Comparison of ENCODE assay signal across 8 cellular contexts in genomic region chr4:94757192-94758140, GRCh38. TPM values are rescaled to one million over a fixed set of nuclear protein-coding genes. Genes with fewer than 3 reads are reported as not detected.
DNase-seq lines count a peak whose midpoint lies in the region; ATAC-seq and TF ChIP-seq lines count a peak whose summit lies in the region.

BMPR1B (plus strand) TSS chr4:94757955; CDS start chr4:95104425, 346,470 bp downstream.

- no peak for TF ChIP-seq POLR2A in spleen (IDR thresholded peaks at IDR 0.05)

- no peak within 1 kb of the TSS for H3K27ac ChIP-seq in MM.1S (ENCODE audit: low read length)
- H3K27ac ChIP-seq in spleen = peak within 1 kb of the TSS in 4 of 8 donors; percentile 18 to 57 (median 53)

- H3K9me3 ChIP-seq in MM.1S (replicated peaks; ENCODE audit: insufficient read depth, low read length) (no peaks in the 10 kb centered on the region), spleen (no peaks in the 10 kb centered on the region)

- H3K4me3 ChIP-seq in MM.1S (ENCODE audit: low read length) = peak within 1 kb of the TSS; percentile 39; the same call in 1 of the 2 replicates
- peak within 1 kb of the TSS; percentile 76 for H3K4me3 ChIP-seq in kidney epithelial cell (ENCODE audit: low read depth, low read length)
- H3K4me3 ChIP-seq in spleen = peak within 1 kb of the TSS; percentile 30 to 68 (median 36)

- no peaks in the 10 kb centered on the region for H3K79me2 ChIP-seq in MM.1S (ENCODE audit: low read length)

- H2AFZ ChIP-seq in MM.1S (ENCODE audit: low read length) = peak within 1 kb of the TSS; percentile 53; the same call in 1 of the 2 replicates

- no peaks in the 10 kb centered on the region for H3K36me3 Mint-ChIP-seq in central memory CD8-positive, alpha-beta T cell (ENCODE audit: insufficient read depth)

- intact Hi-C loops in spleen (cut with DNase I; ENCODE audit: low total_unique reads) = no loop called here

- ATAC-seq in central memory CD8-positive, alpha-beta T cell (replicated peaks; ENCODE audit: extremely low read depth, poor library complexity, severe bottlenecking) = no peak
- no peak for ATAC-seq in GM21528 (IDR thresholded peaks at IDR 0.05; ENCODE audit: low FRiP score, unreplicated experiment)
- no peak for ATAC-seq in HG02884 (IDR thresholded peaks at IDR 0.05; ENCODE audit: unreplicated experiment)

- H3K4me1 ChIP-seq in MM.1S (ENCODE audit: low read length) (no peaks in the 10 kb centered on the region), spleen (peaks cover 0 to 21% (median 13%) of the 10 kb centered on the region in 6 donors)

- TF ChIP-seq CTCF in MM.1S (IDR thresholded peaks at IDR 0.05; ENCODE audit: low read length) (no peak), kidney epithelial cell (IDR thresholded peaks at IDR 0.05; ENCODE audit: insufficient read depth, low read length, poor library complexity, severe bottlenecking) (peak; percentile 31), spleen (IDR thresholded peaks at IDR 0.05 in 8 of 11, conservative IDR thresholded peaks at IDR 0.05 in 3 of 11) (no peak)

- H3K27me3 Mint-ChIP-seq in central memory CD8-positive, alpha-beta T cell = peaks cover 95% of the 10 kb centered on the region

- H3K27me3 ChIP-seq in MM.1S (replicated peaks; ENCODE audit: insufficient read depth, low read length) (no peaks in the 10 kb centered on the region; the same call in 1 of the 2 replicates), kidney epithelial cell (ENCODE audit: control insufficient read depth, insufficient read depth, low read length) (no peaks in the 10 kb centered on the region), spleen (replicated peaks in 1 of 7) (peaks cover 0 to 81% (median 28%) of the 10 kb centered on the region in 7 donors)

- H3K27ac Mint-ChIP-seq in central memory CD8-positive, alpha-beta T cell (ENCODE audit: low read depth) = no peak within 1 kb of the TSS

- H3K4me1 Mint-ChIP-seq in central memory CD8-positive, alpha-beta T cell = peaks cover 7% of the 10 kb centered on the region

- H3K9me2 ChIP-seq in MM.1S (replicated peaks; ENCODE audit: insufficient read depth, low read length) = no peaks in the 10 kb centered on the region

- no peaks in the 10 kb centered on the region for H4K20me1 ChIP-seq in MM.1S (ENCODE audit: insufficient read depth, low read length)

- H3K4me3 Mint-ChIP-seq in central memory CD8-positive, alpha-beta T cell = peak within 1 kb of the TSS; percentile 48

- H3F3A ChIP-seq in MM.1S (ENCODE audit: insufficient read depth, low read length) = no peaks in the 10 kb centered on the region

- H3K9ac ChIP-seq in MM.1S (ENCODE audit: low read length) = no peak within 1 kb of the TSS

- H3K9me3 Mint-ChIP-seq in central memory CD8-positive, alpha-beta T cell = no peaks in the 10 kb centered on the region

- DNase-seq in GM04503 (ENCODE audit: low read depth) (peak; percentile 27), MM.1S (no peak), kidney epithelial cell (ENCODE audit: low read depth) (peak; percentile 42), spleen (no peak), NCI-H1092 (lab: John Stamatoyannopoulos, UW) (no peak)
- DNase-seq in central memory CD8-positive, alpha-beta T cell (ENCODE audit: low spot score in 2 of 2) = no peak

- WGBS in spleen, 5 donors = 3 to 8% (median 4%) methylated on average over 59 to 77 of the region's 77 CpGs

- no peaks in the 10 kb centered on the region for H3K36me3 ChIP-seq in MM.1S (replicated peaks; ENCODE audit: insufficient read depth, low read length)
- no peaks in the 10 kb centered on the region for H3K36me3 ChIP-seq in kidney epithelial cell (ENCODE audit: control insufficient read depth, insufficient read depth, low read length)
- no peaks in the 10 kb centered on the region for H3K36me3 ChIP-seq in spleen

- peak within 1 kb of the TSS; percentile 70; the same call in 1 of the 2 replicates for H3K4me2 ChIP-seq in MM.1S (ENCODE audit: low read depth, low read length)

RNA-seq across cellular contexts. Expression of gene BMPR1B, which starts in this region (rescaled TPM):
- total RNA-seq in kidney epithelial cell (5.9 and 9.2 TPM in 2 replicates), spleen (1 to 10 TPM in 6 of 7 donors, under 1 TPM in 1; 0.66 to 2.4 (median 1.9) TPM)
- under 1 TPM; 0.12 to 0.19 (median 0.17) TPM for polyA plus RNA-seq in spleen

Comparison
In these comparisons a context has a peak if more than half of its experiments do, and no peak if none do; other contexts are left out.
1. DNase-seq: peak in GM04503 (single experiment) and kidney epithelial cell (single experiment); none in MM.1S (single experiment), central memory CD8-positive, alpha-beta T cell (0 of 2), spleen (single experiment) and NCI-H1092 (single experiment).
2. Peak in every context shown above with its lines, with median percentiles within 50 percentile points of each other: H3K4me3 ChIP-seq.